8 cellular contexts compared by ENCODE assay signal in genomic region chr5:52693279-52693678, GRCh38.
DNase-seq lines count a peak whose midpoint lies in the region; ATAC-seq and TF ChIP-seq lines count a peak whose summit lies in the region.

No MANE protein-coding gene starts in this region.

- CTCF ChIA-PET in MCF 10A (lab: Yijun Ruan, JAX): interaction anchor here (0.6 to 5.5 kb wide), 30 partner anchors 10 to 387 kb away, joined by 3 to 77 read pairs (median 4); partner anchors contain the start of genes ITGA1 and PELO

- peaks cover 57% of the 10 kb centered on the region for H3K27me3 Mint-ChIP-seq in MCF 10A (ENCODE audit: insufficient read depth, unreplicated experiment)
- H3K27me3 Mint-ChIP-seq in activated naive CD8-positive, alpha-beta T cell treated with anti-CD3 and anti-CD28 coated beads, Interleukin-2, amount 50 U/mL, for 24 hours: no peaks in the 10 kb centered on the region
- peaks cover 0 to 5% (median 4%) of the 10 kb centered on the region in 3 donors for H3K27me3 Mint-ChIP-seq in immature natural killer cell (ENCODE audit: low read depth in 3 of 3)

- intact Hi-C loops in MCF 10A (cut with micrococcal nuclease) (loop anchor here (1.0 kb wide), 2 partner anchors 95 to 222 kb away; no protein-coding TSS in a partner anchor), breast epithelium (cut with DNase I; ENCODE audit: low total_unique reads) (no loop called here), stomach (cut with DNase I; ENCODE audit: low total_unique reads) (no loop called here)

- no peaks in the 10 kb centered on the region for H3K4me1 ChIP-seq in breast epithelium
- H3K4me1 ChIP-seq in stomach: peaks cover 0 to 22% (median 2%) of the 10 kb centered on the region in 4 donors

- TF ChIP-seq POLR2A in breast epithelium (IDR thresholded peaks at IDR 0.05) (no peak), stomach (IDR thresholded peaks at IDR 0.05) (no peak)

- H3K27ac ChIP-seq in breast epithelium: no peak overlapping the region
- H3K27ac ChIP-seq in HL-60 (replicated peaks): no peak overlapping the region
- no peak overlapping the region for H3K27ac ChIP-seq in stomach

- peak; percentile 41 for TF ChIP-seq CTCF in MCF 10A (IDR thresholded peaks at IDR 0.05; ENCODE audit: unreplicated experiment)
- peak in 1 of 3 donors; percentile 38 for TF ChIP-seq CTCF in breast epithelium (IDR thresholded peaks at IDR 0.05)
- peak; percentile 22 for TF ChIP-seq CTCF in HL-60 (IDR thresholded peaks at IDR 0.05; ENCODE audit: insufficient read depth, low read length)
- peak in 5 of 7 experiments; percentile 26 to 56 (median 49) for TF ChIP-seq CTCF in stomach (IDR thresholded peaks at IDR 0.05)

- POLR2A ChIA-PET in MCF 10A (lab: Yijun Ruan, JAX): interaction anchor here (0.7 to 1.5 kb wide), 3 partner anchors 32 to 229 kb away, joined by 3 to 5 read pairs (median 3); no protein-coding TSS in a partner anchor

- H3K27me3 ChIP-seq in breast epithelium: no peaks in the 10 kb centered on the region
- no peaks in the 10 kb centered on the region for H3K27me3 ChIP-seq in HL-60 (ENCODE audit: insufficient read depth, poor library complexity, severe bottlenecking)
- no peaks in the 10 kb centered on the region for H3K27me3 ChIP-seq in stomach

- H3K36me3 ChIP-seq in breast epithelium: no peaks in the 10 kb centered on the region
- H3K36me3 ChIP-seq in stomach: no peaks in the 10 kb centered on the region

- H3K4me3 Mint-ChIP-seq in MCF 10A (ENCODE audit: unreplicated experiment): no peak overlapping the region
- no peak overlapping the region for H3K4me3 Mint-ChIP-seq in activated naive CD8-positive, alpha-beta T cell treated with anti-CD3 and anti-CD28 coated beads, Interleukin-2, amount 50 U/mL, for 24 hours
- H3K4me3 Mint-ChIP-seq in immature natural killer cell: no peak overlapping the region

- peak; percentile 55 for DNase-seq in MCF 10A (ENCODE audit: unreplicated experiment)
- DNase-seq in breast epithelium (ENCODE audit: low spot score in 2 of 2): no peak
- DNase-seq in HL-60 (ENCODE audit: low read depth in 1 of 2, low spot score in 1 of 2): no peak
- DNase-seq in activated naive CD8-positive, alpha-beta T cell treated with anti-CD3 and anti-CD28 coated beads, Interleukin-2, amount 50 U/mL, for 24 hours: peak; percentile 14
- DNase-seq in immature natural killer cell: peak in 2 of 3 donors; percentile 14 to 26
- DNase-seq in stomach: peak; percentile 28
- DNase-seq in cerebellum (ENCODE audit: low spot score): no peak

- no peak for TF ChIP-seq EP300 in stomach (IDR thresholded peaks at IDR 0.05)

- H3K4me1 Mint-ChIP-seq in MCF 10A (ENCODE audit: insufficient read depth, unreplicated experiment) (no peaks in the 10 kb centered on the region), immature natural killer cell (peaks cover 0 to 5% of the 10 kb centered on the region in 2 donors)
- peaks cover 9% of the 10 kb centered on the region for H3K4me1 Mint-ChIP-seq in activated naive CD8-positive, alpha-beta T cell treated with anti-CD3 and anti-CD28 coated beads, Interleukin-2, amount 50 U/mL, for 24 hours

- ATAC-seq in activated naive CD8-positive, alpha-beta T cell treated with anti-CD3 and anti-CD28 coated beads, Interleukin-2, amount 50 U/mL, for 24 hours: no peak
- no peak for ATAC-seq in HG03175 (IDR thresholded peaks at IDR 0.05; ENCODE audit: unreplicated experiment)

- H3K27ac Mint-ChIP-seq in MCF 10A (ENCODE audit: low read depth, unreplicated experiment): no peak overlapping the region
- H3K27ac Mint-ChIP-seq in activated naive CD8-positive, alpha-beta T cell treated with anti-CD3 and anti-CD28 coated beads, Interleukin-2, amount 50 U/mL, for 24 hours: no peak overlapping the region
- no peak overlapping the region for H3K27ac Mint-ChIP-seq in immature natural killer cell

- H3K36me3 Mint-ChIP-seq in MCF 10A (ENCODE audit: insufficient read depth, unreplicated experiment): no peaks in the 10 kb centered on the region
- no peaks in the 10 kb centered on the region for H3K36me3 Mint-ChIP-seq in activated naive CD8-positive, alpha-beta T cell treated with anti-CD3 and anti-CD28 coated beads, Interleukin-2, amount 50 U/mL, for 24 hours (ENCODE audit: low read depth)
- no peaks in the 10 kb centered on the region for H3K36me3 Mint-ChIP-seq in immature natural killer cell

- H3K9me3 Mint-ChIP-seq in MCF 10A (ENCODE audit: unreplicated experiment) (no peaks in the 10 kb centered on the region), immature natural killer cell (no peaks in the 10 kb centered on the region)
- no peaks in the 10 kb centered on the region for H3K9me3 Mint-ChIP-seq in activated naive CD8-positive, alpha-beta T cell treated with anti-CD3 and anti-CD28 coated beads, Interleukin-2, amount 50 U/mL, for 24 hours

- H3K4me3 ChIP-seq in breast epithelium (no peak overlapping the region), HL-60 (replicated peaks; ENCODE audit: insufficient read depth, low read length) (no peak overlapping the region), stomach (no peak overlapping the region)

- H3K9me3 ChIP-seq in breast epithelium (no peaks in the 10 kb centered on the region), stomach (no peaks in the 10 kb centered on the region)

- no TSS peak for BruUV-seq in MCF 10A (replicated peaks; lab: Mats Ljungman, UMichigan)

Comparison
In these comparisons a context has a peak if more than half of its experiments do, and no peak if none do; other contexts are left out.
1. DNase-seq: peak in MCF 10A (single experiment), activated naive CD8-positive, alpha-beta T cell treated with anti-CD3 and anti-CD28 coated beads, Interleukin-2, amount 50 U/mL, for 24 hours (single experiment), immature natural killer cell (2 of 3) and stomach (single experiment); none in breast epithelium (0 of 2), HL-60 (0 of 2) and cerebellum (single experiment).